14 cellular contexts compared by ENCODE assay signal in the genomic region with DNA sequence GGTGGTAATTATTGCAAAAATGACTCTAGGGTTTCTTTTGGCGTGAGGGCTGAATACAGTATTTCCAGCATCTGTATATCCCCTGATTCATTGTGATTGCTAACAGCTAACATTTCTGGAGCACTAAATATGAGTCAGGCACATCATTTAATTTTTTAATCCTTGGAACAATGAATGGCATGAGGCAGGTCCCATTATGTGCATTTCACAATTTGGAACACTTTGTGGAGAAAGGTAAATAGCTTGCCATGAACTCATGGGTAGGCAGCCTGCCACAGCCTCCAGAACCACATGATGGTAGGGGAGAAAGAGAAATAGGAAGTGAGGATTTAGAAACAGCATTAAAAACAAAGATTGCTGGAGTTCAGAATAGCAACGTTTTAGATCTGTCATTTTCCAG. TPM values are rescaled to one million over a fixed set of nuclear protein-coding genes. Genes with fewer than 3 reads are reported as not detected.
A peak's percentile ranks its signal among the peaks of the same experiment; 100 is the strongest.
DNase-seq lines count a peak whose midpoint lies in the region; ATAC-seq, FAIRE-seq and TF ChIP-seq lines count a peak whose summit lies in the region.
"Had no signal": no experiment of that assay in that cellular context is flagged by ENCODE, and none has a peak within 500 bp of the region (broad histone marks: within the 10 kb centered on the region; RNA-seq: fewer than 3 reads in every experiment).

No MANE protein-coding gene starts in this region.

- no peak for TF ChIP-seq EP300 in H1 (IDR thresholded peaks at IDR 0.05; ENCODE audit: borderline replicate concordance in 1 of 2, low read depth in 2 of 2, low read length in 2 of 2)

- no peak overlapping the region for H4K91ac ChIP-seq in H1 (replicated peaks; ENCODE audit: insufficient read length, low read length)

- no peaks in the 10 kb centered on the region for H3K36me3 Mint-ChIP-seq in activated naive CD8-positive, alpha-beta T cell treated with anti-CD3 and anti-CD28 coated beads for 36 hours

- H3K4me3 ChIP-seq in H1 (ENCODE audit: extremely low read depth in 1 of 4, insufficient read depth in 2 of 4, low read depth in 3 of 4, low read length in 4 of 4) = peak overlapping the region in 1 of 4 experiments; percentile 46; a peak in 2 of 8 replicates
- peak overlapping the region in 2 of 4 donors; percentile 22 to 30 for H3K4me3 ChIP-seq in pancreas

- TF ChIP-seq POLR2A in H1 (IDR thresholded peaks at IDR 0.05; ENCODE audit: control extremely low read depth in 1 of 2, low read depth in 2 of 2, low read length in 2 of 2) = no peak

- H3K36me3 ChIP-seq in H1 (ENCODE audit: control insufficient read depth in 2 of 4, insufficient read depth in 4 of 4, low read length in 3 of 4) (no peaks in the 10 kb centered on the region), pancreas (no peaks in the 10 kb centered on the region)

- H3K27me3 Mint-ChIP-seq in activated naive CD8-positive, alpha-beta T cell treated with anti-CD3 and anti-CD28 coated beads for 36 hours = peaks cover 57% of the 10 kb centered on the region

- no peak overlapping the region for H2AFZ ChIP-seq in H1 (ENCODE audit: low read length)

- H3K23ac ChIP-seq in H1 (ENCODE audit: insufficient read length) = no peak overlapping the region

- peak overlapping the region; percentile 33 to 76; a peak in 2 of 4 replicates for H3K4me2 ChIP-seq in H1 (ENCODE audit: insufficient read depth in 1 of 2, low read depth in 2 of 2, low read length in 2 of 2)

- no peak overlapping the region for H2BK120ac ChIP-seq in H1 (replicated peaks; ENCODE audit: low read depth, low read length)

- no peaks in the 10 kb centered on the region for H3K79me2 ChIP-seq in H1 (ENCODE audit: control insufficient read depth in 1 of 2, insufficient read depth in 2 of 2, low read length in 2 of 2)

- peaks cover 18% of the 10 kb centered on the region; the same call in 1 of the 2 replicates for H3K23me2 ChIP-seq in H1 (ENCODE audit: low read depth, low read length)

- H2BK12ac ChIP-seq in H1 (ENCODE audit: low read depth, low read length) = no peak overlapping the region

- H2BK5ac ChIP-seq in H1 (ENCODE audit: low read depth, low read length) = no peak overlapping the region

- H3K27ac ChIP-seq in H1 (ENCODE audit: low read depth, low read length) (no peak overlapping the region), pancreas (peak overlapping the region in 3 of 4 donors; percentile 65 to 91 (median 88))
- H3K27ac ChIP-seq: 22Rv1 had no signal

- H3K4me3 Mint-ChIP-seq in activated naive CD8-positive, alpha-beta T cell treated with anti-CD3 and anti-CD28 coated beads for 36 hours = no peak overlapping the region
- H3K4me3 Mint-ChIP-seq: activated CD8-positive, alpha-beta T cell treated with anti-CD3 and anti-CD28 coated beads for 36 hours had no signal

- no peak overlapping the region for H3K56ac ChIP-seq in H1 (replicated peaks; ENCODE audit: insufficient read length, low read depth, low read length)

- H4K20me1 ChIP-seq in H1 (replicated peaks in 1 of 2; ENCODE audit: control insufficient read depth in 1 of 2, insufficient read depth in 2 of 2, low read length in 2 of 2) = peaks cover 0 to 24% of the 10 kb centered on the region in 2 experiments

- 35% methylated on average over 2 of the region's 2 CpGs; no CpG with 5 or more reads in 1 of the 2 experiments for WGBS in H1 (ENCODE audit: extremely low coverage in 1 of 2, insufficient coverage in 1 of 2, insufficient read length in 1 of 2, insufficient replicate concordance in 2 of 2, low coverage in 1 of 2, low lambda C conversion rate in 2 of 2, missing lambda C conversion rate in 1 of 2), 2 experiments
- 5 to 9% methylated on average over 2 of the region's 2 CpGs for WGBS in pancreas, 2 donors

- H4K8ac ChIP-seq in H1 (ENCODE audit: extremely low read depth, insufficient read depth, low read length) = no peak overlapping the region

- no peak overlapping the region for H4K5ac ChIP-seq in H1 (ENCODE audit: insufficient read length, low read depth, low read length)

- peaks cover 12 to 59% (median 42%) of the 10 kb centered on the region in 4 experiments for H3K27me3 ChIP-seq in H1 (replicated peaks in 1 of 4; ENCODE audit: control insufficient read depth in 3 of 4, extremely low read depth in 1 of 4, insufficient read depth in 3 of 4, low read length in 3 of 4)
- no peaks in the 10 kb centered on the region for H3K27me3 ChIP-seq in pancreas

- H3K9me3 Mint-ChIP-seq in activated naive CD8-positive, alpha-beta T cell treated with anti-CD3 and anti-CD28 coated beads for 36 hours = no peaks in the 10 kb centered on the region
- H3K9me3 Mint-ChIP-seq: activated CD8-positive, alpha-beta T cell treated with anti-CD3 and anti-CD28 coated beads for 36 hours had no signal

- H3K4me1 Mint-ChIP-seq in activated naive CD8-positive, alpha-beta T cell treated with anti-CD3 and anti-CD28 coated beads for 36 hours = peaks cover 2% of the 10 kb centered on the region

- no peaks in the 10 kb centered on the region for H3K79me1 ChIP-seq in H1 (ENCODE audit: low read depth, low read length)

- H3K9ac ChIP-seq in H1 (replicated peaks in 1 of 4; ENCODE audit: extremely low read depth in 1 of 4, low read depth in 3 of 4, low read length in 3 of 4) = peak overlapping the region in 1 of 4 experiments; percentile 38; a peak in 1 of 7 replicates

- POLR2A ChIA-PET in H1 (lab: Charles Lee; ENCODE audit: partially characterized antibody) = interaction anchor here (0.9 to 2.1 kb wide), 6 partner anchors 10 to 332 kb away, joined by 3 to 15 read pairs (median 4); partner anchors contain the start of gene BAIAP2L1

- H3K18ac ChIP-seq in H1 (ENCODE audit: extremely low read depth, low read length) = no peak overlapping the region

- H3K4ac ChIP-seq in H1 (replicated peaks; ENCODE audit: insufficient read length, low read depth, low read length) = no peak overlapping the region

- intact Hi-C loops in pancreas (cut with DNase I) = no loop called here

- H3K9me3 ChIP-seq in H1 (ENCODE audit: insufficient read depth in 2 of 2, low read depth in 1 of 2, low read length in 1 of 2) (no peaks in the 10 kb centered on the region), pancreas (no peaks in the 10 kb centered on the region)

- CTCF ChIA-PET in H1 (lab: Charles Lee; ENCODE audit: partially characterized antibody) = interaction anchor here (0.9 to 4.6 kb wide), 11 partner anchors 10 to 354 kb away, joined by 3 to 22 read pairs (median 3); no protein-coding TSS in a partner anchor

- H2BK15ac ChIP-seq in H1 (ENCODE audit: low read length) = no peak overlapping the region

- ATAC-seq in pancreas = peak; percentile 37 to 58 (median 48)
- ATAC-seq: activated CD8-positive, alpha-beta T cell treated with anti-CD3 and anti-CD28 coated beads for 36 hours; sciatic nerve had no signal

- no peak for TF ChIP-seq CTCF in H1 (IDR thresholded peaks at IDR 0.05; ENCODE audit: control extremely low read depth in 1 of 3, insufficient read depth in 1 of 3, low read depth in 1 of 3, low read length in 3 of 3)
- no peak for TF ChIP-seq CTCF in pancreas (IDR thresholded peaks at IDR 0.05)

- no peak overlapping the region for H2BK20ac ChIP-seq in H1 (ENCODE audit: low read length)

- H3K14ac ChIP-seq in H1 (ENCODE audit: insufficient read length) = no peak overlapping the region

- no peak overlapping the region for H2AK5ac ChIP-seq in H1 (ENCODE audit: low read depth, low read length)

- peak; percentile 20 for DNase-seq in DMS79 treated with DMSO at 0.1 percent for 48 hours (lab: John Stamatoyannopoulos, UW)
- DNase-seq in DMS79 (lab: John Stamatoyannopoulos, UW) = no peak
- DNase-seq in NCI-H2029 treated with DMSO at 0.1 percent for 48 hours (lab: John Stamatoyannopoulos, UW) = peak; percentile 34
- DNase-seq in H1 (ENCODE audit: low read depth in 1 of 2, low spot score in 2 of 2) = no peak
- peak in 4 of 6 donors; percentile 56 to 65 (median 62) for DNase-seq in pancreas
- no peak for DNase-seq in SK-N-DZ (ENCODE audit: low spot score)
- DNase-seq in HTR-8/SVneo (ENCODE audit: insufficient read length, low spot score) = no peak
- DNase-seq in activated naive CD8-positive, alpha-beta T cell treated with anti-CD3 and anti-CD28 coated beads for 36 hours = no peak
- DNase-seq: activated CD8-positive, alpha-beta T cell treated with anti-CD3 and anti-CD28 coated beads for 36 hours; activated gamma-delta T cell; T-helper 9 cell had no signal

- no peak for FAIRE-seq in H1 (lab: Jason Lieb, UNC)
- FAIRE-seq in pancreas (lab: Jason Lieb, UNC) = no peak
- FAIRE-seq in HTR-8/SVneo (lab: Jason Lieb, UNC) = no peak

- H3K4me1 ChIP-seq in H1 (replicated peaks in 1 of 4; ENCODE audit: control insufficient read depth in 3 of 4, insufficient read depth in 4 of 4, low read length in 3 of 4) (peaks cover 0 to 8% (median 3%) of the 10 kb centered on the region in 4 experiments), pancreas (peaks cover 0 to 14% (median 10%) of the 10 kb centered on the region in 3 donors)

- H3K27ac Mint-ChIP-seq in activated naive CD8-positive, alpha-beta T cell treated with anti-CD3 and anti-CD28 coated beads for 36 hours = no peak overlapping the region
- H3K27ac Mint-ChIP-seq: activated CD8-positive, alpha-beta T cell treated with anti-CD3 and anti-CD28 coated beads for 36 hours had no signal

- no peak for TF ChIP-seq RAD21 in H1 (IDR thresholded peaks at IDR 0.05 in 1 of 2, conservative IDR thresholded peaks at IDR 0.05 in 1 of 2; ENCODE audit: low read depth in 2 of 2, low read length in 2 of 2)

TF ChIP-seq in H1, 55 proteins besides CTCF, POLR2A, EP300 and RAD21:
- TF ChIP-seq POLR2AphosphoS5 (IDR thresholded peaks at IDR 0.05; ENCODE audit: low read depth, low read length) (no peak), RFX5 (IDR thresholded peaks at IDR 0.05; ENCODE audit: borderline replicate concordance, low read depth, low read length) (no peak), TAF1 (IDR thresholded peaks at IDR 0.05; ENCODE audit: low read depth, low read length) (no peak), CTBP2 (IDR thresholded peaks at IDR 0.05; ENCODE audit: borderline replicate concordance, insufficient read depth, insufficient read length, low read length) (no peak)

RNA-seq across cellular contexts. Expression of gene NPTX2, which starts 1.7 kb away (rescaled TPM):
- total RNA-seq in H1 (2021; fragmentation: NEBNext Ultra II Directional; extraction: Animal tissue kit (Norgen Biotek cat#: 25700)) = 14.0 and 18.4 TPM in 2 replicates
- polyA plus RNA-seq in H1 (2011; rRNA removed) = 19.2 and 25.6 TPM in 2 replicates
- 20.5 TPM for polyA plus RNA-seq in H1 (2011; cell fraction: cytosol; rRNA removed)
- polyA plus RNA-seq in H1 (2011; cell fraction: nucleus; rRNA removed) = 24.0 TPM
- polyA plus RNA-seq in H1 (2012, experiment 1 of 2) = 7.9 to 14.3 TPM (median 12.6 TPM) in 4 replicates
- 10.4 TPM for polyA plus RNA-seq in H1 (2012, experiment 2 of 2)
- polyA plus RNA-seq in H1 (2013, experiment 1 of 2) = 18.2 TPM
- 21.0 TPM for polyA plus RNA-seq in H1 (2013, experiment 2 of 2)
- polyA minus RNA-seq in H1 (2011; rRNA and poly(A)+ RNA removed) = 16.4 TPM in 2 replicates
- 13.8 TPM for polyA minus RNA-seq in H1 (2011; cell fraction: cytosol; rRNA and poly(A)+ RNA removed)
- polyA minus RNA-seq in H1 (2011; cell fraction: nucleus; rRNA and poly(A)+ RNA removed) = 17.6 TPM
- 10 to 100 TPM in 5 of 6 donors, 1 to 10 TPM in 1; 7.2 to 29.9 (median 17.2) TPM for total RNA-seq in pancreas
- 10 to 100 TPM in 1 of 2 donors, 1 to 10 TPM in 1; 6.5 to 47.7 TPM for polyA plus RNA-seq in pancreas
- not detected in 2 replicates for polyA plus RNA-seq in SK-N-DZ (2014; cell fraction: cytosol; rRNA removed)
- polyA plus RNA-seq in SK-N-DZ (2014; cell fraction: nucleus; rRNA removed) = not detected in 2 replicates
- not detected for total RNA-seq in activated naive CD8-positive, alpha-beta T cell treated with anti-CD3 and anti-CD28 coated beads for 36 hours
- total RNA-seq: Caco-2 had no signal

Comparison
In these comparisons a context has a peak if more than half of its experiments do, and no peak if none do; other contexts are left out.
1. DNase-seq: peak in DMS79 treated with DMSO at 0.1 percent for 48 hours (single experiment), NCI-H2029 treated with DMSO at 0.1 percent for 48 hours (single experiment) and pancreas (4 of 6); none in DMS79 (single experiment), H1 (0 of 2), SK-N-DZ (single experiment), HTR-8/SVneo (single experiment) and activated naive CD8-positive, alpha-beta T cell treated with anti-CD3 and anti-CD28 coated beads for 36 hours (single experiment).
2. RNA of gene NPTX2, which starts 1.7 kb away (total RNA-seq): 7.2 to 29.9 TPM in pancreas and 14.0 to 18.4 TPM in H1; not detected in activated naive CD8-positive, alpha-beta T cell treated with anti-CD3 and anti-CD28 coated beads for 36 hours; every median in the first group is over 4 times any median in the second.